ENCODE assay signal across 1 cellular context in the genomic region with DNA sequence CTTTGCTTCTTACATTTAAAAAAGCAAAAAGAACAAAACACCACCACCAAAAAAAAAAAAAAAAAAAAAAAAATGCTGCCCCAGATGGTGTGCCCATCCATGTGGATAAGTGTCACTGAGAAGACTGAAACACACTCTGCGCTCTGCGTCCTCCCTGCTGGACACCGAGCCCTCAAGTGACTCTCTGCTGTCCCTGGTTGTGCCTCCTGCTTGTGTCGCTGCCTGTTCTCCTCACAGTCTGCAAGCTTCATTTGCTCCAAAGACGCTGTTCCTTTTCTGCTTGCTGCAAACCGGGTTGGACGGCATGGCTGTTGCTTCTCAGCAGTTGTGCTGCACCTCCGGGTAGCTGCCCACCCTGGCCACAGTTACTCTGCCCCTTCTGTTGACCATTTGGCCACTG.
TF ChIP-seq lines count a peak whose summit lies in the region.

No MANE protein-coding gene starts in this region.

TF ChIP-seq in IMR-90, 13 proteins besides CTCF, POLR2A, EP300 and RAD21:
- TF ChIP-seq CHD1 (IDR thresholded peaks at IDR 0.05; ENCODE audit: low read depth, low read length) (no peak), RCOR1 (IDR thresholded peaks at IDR 0.05; ENCODE audit: insufficient replicate concordance, low read length) (no peak), MAZ (IDR thresholded peaks at IDR 0.05; ENCODE audit: borderline replicate concordance, low read depth, low read length) (no peak), FOS (IDR thresholded peaks at IDR 0.05; ENCODE audit: low read depth, low read length) (no peak), MXI1 (IDR thresholded peaks at IDR 0.05; ENCODE audit: borderline replicate concordance, low read depth, low read length) (no peak), RFX5 (IDR thresholded peaks at IDR 0.05; ENCODE audit: low read depth, low read length) (no peak), CEBPB (IDR thresholded peaks at IDR 0.05; ENCODE audit: low read depth, low read length) (no peak), SMC3 (IDR thresholded peaks at IDR 0.05; ENCODE audit: low read depth, low read length) (no peak), NFE2L2 (IDR thresholded peaks at IDR 0.05; ENCODE audit: low read depth, low read length) (no peak), ELK1 (IDR thresholded peaks at IDR 0.05; ENCODE audit: borderline replicate concordance, low read depth, low read length) (no peak), BHLHE40 (IDR thresholded peaks at IDR 0.05; ENCODE audit: low read depth, low read length) (no peak), MAFK (IDR thresholded peaks at IDR 0.05; ENCODE audit: low read depth, low read length) (no peak)
- TF ChIP-seq, protein P1, sequence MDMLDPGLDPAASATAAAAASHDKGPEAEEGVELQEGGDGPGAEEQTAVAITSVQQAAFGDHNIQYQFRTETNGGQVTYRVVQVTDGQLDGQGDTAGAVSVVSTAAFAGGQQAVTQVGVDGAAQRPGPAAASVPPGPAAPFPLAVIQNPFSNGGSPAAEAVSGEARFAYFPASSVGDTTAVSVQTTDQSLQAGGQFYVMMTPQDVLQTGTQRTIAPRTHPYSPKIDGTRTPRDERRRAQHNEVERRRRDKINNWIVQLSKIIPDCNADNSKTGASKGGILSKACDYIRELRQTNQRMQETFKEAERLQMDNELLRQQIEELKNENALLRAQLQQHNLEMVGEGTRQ (IDR thresholded peaks at IDR 0.05; ENCODE audit: low read depth, low read length): no peak
